Comparison of ENCODE assay signal across 25 cellular contexts in genomic region chr1:87851490-87851889, GRCh38.
"Had no signal": no experiment of that assay in that cellular context is flagged by ENCODE, and none has a peak within 500 bp of the region (broad histone marks: within the 10 kb centered on the region; RNA-seq: fewer than 3 reads in every experiment).

No MANE protein-coding gene starts in this region.

- H3K4me3 ChIP-seq: colonic mucosa, coronary artery, dorsolateral prefrontal cortex, esophagus muscularis mucosa, esophagus squamous epithelium, gastrocnemius medialis, gastroesophageal sphincter, heart left ventricle, heart right ventricle, hepatocyte had no signal

- DNase-seq: colonic mucosa; cortex of kidney; dermis blood vessel endothelial cell; dorsolateral prefrontal cortex; effector CD4-positive, alpha-beta T cell; effector CD8-positive, alpha-beta T cell; effector memory CD4-positive, alpha-beta T cell; effector memory CD8-positive, alpha-beta T cell; endodermal cell; erythroblast; esophagus squamous epithelium; foreskin fibroblast; foreskin keratinocyte; foreskin melanocyte; gastrocnemius medialis; glutamatergic neuron; head of caudate nucleus; heart left ventricle; heart right ventricle had no signal

- H3K4me1 ChIP-seq: esophagus muscularis mucosa, esophagus squamous epithelium, foreskin keratinocyte, gastrocnemius medialis had no signal

- H3K36me3 ChIP-seq: colonic mucosa, esophagus muscularis mucosa, esophagus squamous epithelium, gastrocnemius medialis, gastroesophageal sphincter, heart left ventricle, heart right ventricle had no signal

- H3K27ac ChIP-seq: colonic mucosa, coronary artery, dorsolateral prefrontal cortex, epithelial cell of prostate, esophagus muscularis mucosa, esophagus squamous epithelium, foreskin keratinocyte, gastrocnemius medialis, gastroesophageal sphincter, heart left ventricle, heart right ventricle, hepatocyte had no signal

- H3K9me3 ChIP-seq: colonic mucosa, esophagus muscularis mucosa, esophagus squamous epithelium, gastrocnemius medialis, gastroesophageal sphincter, heart left ventricle, heart right ventricle had no signal

- ATAC-seq: effector memory CD8-positive, alpha-beta T cell; esophagus mucosa; foreskin keratinocyte; gastrocnemius medialis; gastroesophageal sphincter; heart left ventricle; heart right ventricle had no signal
